ENCODE assay signal across 8 cellular contexts in the genomic region with DNA sequence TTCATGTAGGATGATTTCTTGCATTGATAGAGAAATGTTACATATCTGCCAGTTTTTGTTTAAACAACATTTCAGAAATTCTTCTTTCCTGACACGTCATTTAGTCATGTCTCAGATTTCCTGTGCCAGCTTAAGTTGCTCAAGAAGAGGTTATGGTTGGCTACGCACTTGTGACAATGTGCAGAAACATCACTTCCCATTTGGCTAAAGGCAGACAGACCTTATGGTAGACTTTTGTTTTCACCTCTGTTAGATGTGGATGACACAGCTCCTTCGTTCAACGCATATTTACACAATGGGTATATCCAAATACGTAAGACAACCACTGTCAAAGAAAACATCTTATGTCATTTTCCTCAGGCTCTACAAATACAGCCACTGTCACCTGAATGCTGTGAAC.
DNase-seq lines count a peak whose midpoint lies in the region; ATAC-seq and TF ChIP-seq lines count a peak whose summit lies in the region.

No MANE protein-coding gene starts in this region.

- ATAC-seq in GM18519 (IDR thresholded peaks at IDR 0.05; ENCODE audit: low FRiP score, unreplicated experiment) (peak; percentile 83), HG02798 (IDR thresholded peaks at IDR 0.05; ENCODE audit: poor library complexity, unreplicated experiment) (peak; percentile 86)
- ATAC-seq in activated CD8-positive, alpha-beta T cell treated with anti-CD3 and anti-CD28 coated beads, Interleukin-2, amount 10 ng/mL, durations not matched to agents 7 days and 5 days, result no peak

- peaks cover 39% of the 10 kb centered on the region for H3K4me1 ChIP-seq in osteoblast (ENCODE audit: insufficient read depth, low read length)

- peaks cover 7% of the 10 kb centered on the region for H3K36me3 Mint-ChIP-seq in endothelial cell (ENCODE audit: low read depth, unreplicated experiment)
- no peaks in the 10 kb centered on the region for H3K36me3 Mint-ChIP-seq in activated CD8-positive, alpha-beta T cell treated with anti-CD3 and anti-CD28 coated beads, Interleukin-2, amount 10 ng/mL, durations not matched to agents 7 days and 5 days (ENCODE audit: low read depth)

- peak overlapping the region; percentile 98 for H3K27ac Mint-ChIP-seq in endothelial cell (ENCODE audit: unreplicated experiment)
- no peak overlapping the region for H3K27ac Mint-ChIP-seq in activated CD8-positive, alpha-beta T cell treated with anti-CD3 and anti-CD28 coated beads, Interleukin-2, amount 10 ng/mL, durations not matched to agents 7 days and 5 days

- H3K4me1 Mint-ChIP-seq in endothelial cell (ENCODE audit: unreplicated experiment), result peaks cover 55% of the 10 kb centered on the region
- H3K4me1 Mint-ChIP-seq in activated CD8-positive, alpha-beta T cell treated with anti-CD3 and anti-CD28 coated beads, Interleukin-2, amount 10 ng/mL, durations not matched to agents 7 days and 5 days (ENCODE audit: low read depth), result peaks cover 16% of the 10 kb centered on the region

- H3K4me3 Mint-ChIP-seq in endothelial cell (ENCODE audit: unreplicated experiment), result peak overlapping the region; percentile 50
- no peak overlapping the region for H3K4me3 Mint-ChIP-seq in activated CD8-positive, alpha-beta T cell treated with anti-CD3 and anti-CD28 coated beads, Interleukin-2, amount 10 ng/mL, durations not matched to agents 7 days and 5 days

- CTCF ChIA-PET in activated CD8-positive, alpha-beta T cell treated with anti-CD3 and anti-CD28 coated beads, Interleukin-2, amount 10 ng/mL, durations not matched to agents 7 days and 5 days (lab: Charles Lee), result interaction anchor here (1.0 kb wide), 1 partner anchor 330 kb away, joined by 3 read pairs; no protein-coding TSS in a partner anchor

- H3K36me3 ChIP-seq in osteoblast (ENCODE audit: insufficient read depth, low read length), result no peaks in the 10 kb centered on the region

- peak overlapping the region; percentile 78 for H3K4me2 ChIP-seq in osteoblast (ENCODE audit: insufficient read depth, low read length)

- peak overlapping the region; percentile 62 for H3K4me3 ChIP-seq in osteoblast (ENCODE audit: insufficient read depth, low read length)

- H3K79me2 ChIP-seq in osteoblast (ENCODE audit: insufficient read depth, low read length), result peaks cover 21% of the 10 kb centered on the region

- no peaks in the 10 kb centered on the region for H3K27me3 ChIP-seq in osteoblast (ENCODE audit: insufficient read depth, low read length)

- no peaks in the 10 kb centered on the region for H4K20me1 ChIP-seq in osteoblast (ENCODE audit: insufficient read depth, low read length)

- TF ChIP-seq CTCF in endothelial cell (IDR thresholded peaks at IDR 0.05; ENCODE audit: unreplicated experiment) (no peak), osteoblast (IDR thresholded peaks at IDR 0.05; ENCODE audit: extremely low read depth, low read depth, low read length) (no peak)

- peak overlapping the region; percentile 94 for H3K27ac ChIP-seq in osteoblast (ENCODE audit: low read depth, low read length)

- peaks cover 6% of the 10 kb centered on the region for H3K27me3 Mint-ChIP-seq in endothelial cell (ENCODE audit: unreplicated experiment)
- H3K27me3 Mint-ChIP-seq in activated CD8-positive, alpha-beta T cell treated with anti-CD3 and anti-CD28 coated beads, Interleukin-2, amount 10 ng/mL, durations not matched to agents 7 days and 5 days (ENCODE audit: low read depth), result peaks cover 27% of the 10 kb centered on the region

- POLR2A ChIA-PET in activated CD8-positive, alpha-beta T cell treated with anti-CD3 and anti-CD28 coated beads, Interleukin-2, amount 10 ng/mL, durations not matched to agents 7 days and 5 days (lab: Charles Lee), result no interaction called here

- H3K9me3 ChIP-seq in osteoblast (ENCODE audit: low read depth, low read length), result no peaks in the 10 kb centered on the region

- H2AFZ ChIP-seq in osteoblast (ENCODE audit: low read length), result peak overlapping the region; percentile 12

- DNase-seq in NCI-H226 (peak; percentile 66), endothelial cell (ENCODE audit: low spot score) (no peak), osteoblast (ENCODE audit: insufficient read length, low spot score, missing footprints) (peak; percentile 41), NCI-H1930 (lab: John Stamatoyannopoulos, UW) (no peak), DMS79 treated with DMSO at 0.1 percent for 48 hours (lab: John Stamatoyannopoulos, UW) (no peak)
- no peak for DNase-seq in activated CD8-positive, alpha-beta T cell treated with anti-CD3 and anti-CD28 coated beads, Interleukin-2, amount 10 ng/mL, durations not matched to agents 7 days and 5 days

- no peaks in the 10 kb centered on the region for H3K9me3 Mint-ChIP-seq in endothelial cell (ENCODE audit: unreplicated experiment)
- no peaks in the 10 kb centered on the region for H3K9me3 Mint-ChIP-seq in activated CD8-positive, alpha-beta T cell treated with anti-CD3 and anti-CD28 coated beads, Interleukin-2, amount 10 ng/mL, durations not matched to agents 7 days and 5 days (ENCODE audit: insufficient read depth)

Comparison
In these comparisons a context has a peak if more than half of its experiments do, and no peak if none do; other contexts are left out.
1. DNase-seq: peak in NCI-H226 (single experiment) and osteoblast (single experiment); none in endothelial cell (single experiment), NCI-H1930 (0 of 2), activated CD8-positive, alpha-beta T cell treated with anti-CD3 and anti-CD28 coated beads, Interleukin-2, amount 10 ng/mL, durations not matched to agents 7 days and 5 days (single experiment) and DMS79 treated with DMSO at 0.1 percent for 48 hours (single experiment).